2 cellular contexts compared by ENCODE assay signal in the genomic region with DNA sequence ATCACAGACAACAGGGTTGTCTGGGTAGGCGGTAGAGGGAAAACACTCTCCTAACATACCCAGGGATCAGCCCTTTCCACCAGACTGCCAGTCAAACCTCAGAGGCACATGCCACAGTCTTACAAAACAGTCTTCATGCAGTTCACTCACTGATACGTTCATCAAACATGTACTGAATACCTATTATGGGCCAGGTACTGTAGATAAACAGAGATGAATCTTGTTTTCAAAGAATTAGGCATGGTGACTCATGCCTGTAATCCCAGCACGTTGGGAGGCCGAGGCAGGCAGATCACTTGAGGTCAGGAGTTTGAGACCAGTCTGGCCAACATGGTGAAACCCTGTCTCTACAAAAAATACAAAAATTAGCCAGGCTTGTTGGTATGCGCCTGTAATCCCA.
TF ChIP-seq lines count a peak whose summit lies in the region.
"Not testable (repeated sequence)": the region's sequence is repeated elsewhere in the genome, so short reads cannot be mapped to it uniquely, and the experiment has no call there.

No MANE protein-coding gene starts in this region.

TF ChIP-seq in K562, 482 proteins besides CTCF, POLR2A, EP300 and RAD21:
- TF ChIP-seq JUND (IDR thresholded peaks at IDR 0.05; ENCODE audit: borderline replicate concordance, low read depth, low read length) (peak; percentile 41; the same call in 1 of the 2 replicates), JUND (tag; IDR thresholded peaks at IDR 0.05; ENCODE audit: borderline replicate concordance, low read depth, low read length) (peak; percentile 35; the same call in 1 of the 3 replicates), SMARCA4 (IDR thresholded peaks at IDR 0.05) (peak; percentile 33; the same call in 1 of the 2 replicates), ARID1B (IDR thresholded peaks at IDR 0.05) (peak; percentile 52), DPF2 (IDR thresholded peaks at IDR 0.05) (peak; percentile 73), CBFA2T2 (conservative IDR thresholded peaks at IDR 0.05) (peak; percentile 26; the same call in 1 of the 2 replicates), CBFA2T3 (IDR thresholded peaks at IDR 0.05) (peak; percentile 58)
- TF ChIP-seq, protein P1, sequence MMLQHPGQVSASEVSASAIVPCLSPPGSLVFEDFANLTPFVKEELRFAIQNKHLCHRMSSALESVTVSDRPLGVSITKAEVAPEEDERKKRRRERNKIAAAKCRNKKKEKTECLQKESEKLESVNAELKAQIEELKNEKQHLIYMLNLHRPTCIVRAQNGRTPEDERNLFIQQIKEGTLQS (IDR thresholded peaks at IDR 0.05): peak; percentile 64
- TF ChIP-seq, protein P1 (CRISPR knock-in tag; conservative IDR thresholded peaks at IDR 0.05): not testable (repeated sequence)

TF ChIP-seq in HepG2, 621 proteins besides CTCF, POLR2A, EP300 and RAD21:
- 0 out of 2 replicates have a peak, but pooled peaks have one; percentile 31 for TF ChIP-seq FOSL2 (CRISPR knock-in tag; IDR thresholded peaks at IDR 0.05)
TF ChIP-seq in HepG2: peak in this region for 1; not testable (repeated sequence) for 620.
